ENCODE assay signal across 13 cellular contexts in the genomic region with DNA sequence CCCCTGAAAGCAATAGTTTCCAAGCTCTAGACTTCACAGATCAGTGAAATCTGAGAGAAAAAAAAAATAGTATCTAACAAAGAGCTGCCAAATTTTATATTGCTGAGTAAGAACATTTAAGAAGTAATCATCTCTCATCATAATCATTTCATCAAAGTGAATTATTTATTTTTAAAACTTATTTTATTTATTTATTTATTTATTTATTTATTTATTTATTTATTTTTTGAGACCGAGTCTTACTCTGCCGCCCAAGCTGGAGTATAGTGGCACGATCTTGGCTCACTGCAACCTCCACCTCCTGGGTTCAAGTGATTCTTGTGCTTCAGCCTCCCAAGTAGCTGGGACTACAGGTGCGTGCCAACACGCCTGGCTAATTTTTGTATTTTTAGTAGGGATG. TPM values are rescaled to one million over a fixed set of nuclear protein-coding genes. Genes with fewer than 3 reads are reported as not detected.
DNase-seq lines count a peak whose midpoint lies in the region; ATAC-seq, FAIRE-seq and TF ChIP-seq lines count a peak whose summit lies in the region.
"Not testable (repeated sequence)": the region's sequence is repeated elsewhere in the genome, so short reads cannot be mapped to it uniquely, and the experiment has no call there.
"Had no signal": no experiment of that assay in that cellular context is flagged by ENCODE, and none has a peak within 500 bp of the region (broad histone marks: within the 10 kb centered on the region; RNA-seq: fewer than 3 reads in every experiment).

No MANE protein-coding gene starts in this region.

- POLR2A ChIA-PET in HEK293 (lab: Yijun Ruan, JAX): not testable (repeated sequence)

- H3K36me3 ChIP-seq in HEK293 (ENCODE audit: control insufficient read depth in 2 of 2, insufficient read depth in 1 of 2, low read length in 2 of 2); RWPE2 (ENCODE audit: low read depth); right atrium auricular region; parathyroid adenoma (ENCODE audit: control insufficient read depth, insufficient read depth, low read length): not testable (repeated sequence)
- H3K36me3 ChIP-seq in skeletal muscle tissue (ENCODE audit: control insufficient read depth in 3 of 3, insufficient read depth in 3 of 3, low read length in 3 of 3): peaks cover 2 to 12% (median 4%) of the 10 kb centered on the region in 3 donors

- H2AFZ ChIP-seq in parathyroid adenoma: peak overlapping the region; percentile 66

- H3K36me3 Mint-ChIP-seq in chondrocyte (ENCODE audit: low read depth): not testable (repeated sequence)

- not testable (repeated sequence) for H3K27me3 ChIP-seq in RWPE2 (ENCODE audit: insufficient read depth, poor library complexity, severe bottlenecking); right atrium auricular region; parathyroid adenoma (ENCODE audit: control insufficient read depth, insufficient read depth, low read length); skeletal muscle tissue (ENCODE audit: control insufficient read depth in 3 of 3, insufficient read depth in 3 of 3, low read length in 3 of 3)

- not testable (repeated sequence) for H3K9me3 Mint-ChIP-seq in chondrocyte (ENCODE audit: low read depth)

- H3K4me2 ChIP-seq in parathyroid adenoma (ENCODE audit: low read length): not testable (repeated sequence)

- TF ChIP-seq CTCF in HEK293 (tag by site-specific recombination; IDR thresholded peaks at IDR 0.05); RWPE2 (IDR thresholded peaks at IDR 0.05; ENCODE audit: poor library complexity, severe bottlenecking); chondrocyte (IDR thresholded peaks at IDR 0.05); right atrium auricular region (IDR thresholded peaks at IDR 0.05); parathyroid adenoma (IDR thresholded peaks at IDR 0.05): not testable (repeated sequence)

- not testable (repeated sequence) for H3K4me1 ChIP-seq in HEK293 (ENCODE audit: control insufficient read depth, insufficient read depth, low read length)
- H3K4me1 ChIP-seq in RWPE2 (ENCODE audit: insufficient read depth, poor library complexity, severe bottlenecking): peaks cover 35% of the 10 kb centered on the region
- H3K4me1 ChIP-seq in right atrium auricular region: peaks cover 0 to 33% of the 10 kb centered on the region in 2 donors
- peaks cover 20% of the 10 kb centered on the region for H3K4me1 ChIP-seq in parathyroid adenoma
- H3K4me1 ChIP-seq in skeletal muscle tissue (ENCODE audit: control insufficient read depth in 3 of 3, insufficient read depth in 3 of 3, low read length in 3 of 3): peaks cover 38 to 66% (median 61%) of the 10 kb centered on the region in 3 donors

- not testable (repeated sequence) for H3K9ac ChIP-seq in parathyroid adenoma
- H3K9ac ChIP-seq in skeletal muscle tissue (ENCODE audit: low read depth in 1 of 3, low read length in 3 of 3): peak overlapping the region in 1 of 3 donors; percentile 38

- peak; percentile 24 for FAIRE-seq in frontal cortex (lab: Jason Lieb, UNC)

- not testable (repeated sequence) for H3K27me3 Mint-ChIP-seq in chondrocyte (ENCODE audit: low read depth)

- not testable (repeated sequence) for H3K27ac ChIP-seq in HEK293 (ENCODE audit: extremely low read depth, low read depth, low read length)
- H3K27ac ChIP-seq in RWPE2 (ENCODE audit: poor library complexity, severe bottlenecking): peak overlapping the region; percentile 99
- H3K27ac ChIP-seq in right atrium auricular region: peak overlapping the region; percentile 79 to 95
- peak overlapping the region; percentile 54 for H3K27ac ChIP-seq in parathyroid adenoma
- peak overlapping the region; percentile 94 for H3K27ac ChIP-seq in skeletal muscle tissue (ENCODE audit: low read depth, low read length)

- not testable (repeated sequence) for H3K9me3 ChIP-seq in HEK293 (ENCODE audit: control insufficient read depth, insufficient read depth, low read depth, low read length); RWPE2 (ENCODE audit: severe bottlenecking); right atrium auricular region; parathyroid adenoma (ENCODE audit: control insufficient read depth, low read length); skeletal muscle tissue (ENCODE audit: control insufficient read depth in 3 of 3, low read length in 3 of 3)

- H3K79me2 ChIP-seq in parathyroid adenoma: not testable (repeated sequence)

- CTCF ChIA-PET in HEK293 (lab: Yijun Ruan, JAX): interaction anchor here (0.6 to 2.7 kb wide), 5 partner anchors 16 to 216 kb away, joined by 3 to 12 read pairs (median 4); no protein-coding TSS in a partner anchor

- H3K4me3 ChIP-seq in HEK293 (ENCODE audit: low read depth, low read length); RWPE2 (ENCODE audit: severe bottlenecking); right atrium auricular region; parathyroid adenoma (ENCODE audit: low read depth, low read length); skeletal muscle tissue (ENCODE audit: low read length in 3 of 3): not testable (repeated sequence)

- H3K4me3 Mint-ChIP-seq in chondrocyte (ENCODE audit: unreplicated experiment): not testable (repeated sequence)

- not testable (repeated sequence) for DNase-seq in RWPE2 (ENCODE audit: low spot score); chondrocyte (ENCODE audit: low spot score); frontal cortex (ENCODE audit: low spot score in 2 of 2); right atrium auricular region (ENCODE audit: low spot score)

- H3K27ac Mint-ChIP-seq in chondrocyte (ENCODE audit: unreplicated experiment): peak overlapping the region; percentile 24

- not testable (repeated sequence) for ATAC-seq in RWPE2 (ENCODE audit: low read depth)

- H3K4me1 Mint-ChIP-seq in chondrocyte (ENCODE audit: low read depth): peaks cover 46% of the 10 kb centered on the region

TF ChIP-seq in HEK293, 187 proteins besides CTCF, POLR2A, EP300 and RAD21 (continues in another document):
- TF ChIP-seq ZXDB (tag by site-specific recombination; IDR thresholded peaks at IDR 0.05) (peak; percentile 81; the same call in 1 of the 2 replicates), ZNF623 (tag by site-specific recombination; IDR thresholded peaks at IDR 0.05) (peak; percentile 86), ZBTB11 (tag by site-specific recombination; conservative IDR thresholded peaks at IDR 0.05; ENCODE audit: low read depth) (peak; percentile 83), ZNF558 (tag by site-specific recombination; IDR thresholded peaks at IDR 0.05) (peak; percentile 79; the same call in 1 of the 2 replicates), ZNF19 (tag by site-specific recombination; IDR thresholded peaks at IDR 0.05; ENCODE audit: low read depth) (0 out of 2 replicates have a peak, but pooled peaks have one; percentile 38), ZNF354C (tag by site-specific recombination; IDR thresholded peaks at IDR 0.05; ENCODE audit: borderline replicate concordance, low read depth) (0 out of 2 replicates have a peak, but pooled peaks have one; percentile 32), ZNF394 (tag by site-specific recombination; IDR thresholded peaks at IDR 0.05; ENCODE audit: borderline replicate concordance) (peak; percentile 97), ZNF24 (tag by site-specific recombination; IDR thresholded peaks at IDR 0.05) (peak; percentile 36; the same call in 1 of the 2 replicates), ZNF366 (tag by site-specific recombination; conservative IDR thresholded peaks at IDR 0.05) (0 out of 2 replicates have a peak, but pooled peaks have one; percentile 36), ZBTB1 (tag by site-specific recombination; IDR thresholded peaks at IDR 0.05) (0 out of 2 replicates have a peak, but pooled peaks have one; percentile 53)

RNA-seq across cellular contexts. Expression of gene ANKRD2, which starts 3.9 kb away (rescaled TPM):
- 0.46 to 0.60 TPM (median 0.54 TPM) in 3 replicates for total RNA-seq in chondrocyte
- total RNA-seq in frontal cortex: not detected
- 100 to 1,000 TPM in 1 of 2 donors, 10 to 100 TPM in 1; 25.7 to 204 TPM for total RNA-seq in right atrium auricular region
- 8.9 TPM for total RNA-seq in skeletal muscle tissue
- total RNA-seq: A673; CD4-positive, alpha-beta memory T cell; Daoy; GM23338; HT1080 had no signal

RNA-seq across cellular contexts. Expression of gene HOGA1, which starts 7.7 kb away (rescaled TPM):
- total RNA-seq in chondrocyte (0.12 TPM in 1 of 3 replicates, not detected in the others), frontal cortex (0.41 TPM), right atrium auricular region (10 to 100 TPM; 17.6 to 25.6 TPM), skeletal muscle tissue (1.6 TPM)
- total RNA-seq: A673; CD4-positive, alpha-beta memory T cell; Daoy; GM23338 had no signal

RNA-seq across cellular contexts. Expression of gene C10orf62, which starts 13.0 kb away (rescaled TPM):
- not detected in 3 replicates for total RNA-seq in chondrocyte
- not detected for total RNA-seq in frontal cortex
- under 1 TPM; 0.35 to 0.67 TPM for total RNA-seq in right atrium auricular region
- total RNA-seq in skeletal muscle tissue: under 0.01 TPM
- total RNA-seq: A673; CD4-positive, alpha-beta memory T cell; Daoy; GM23338; HFFc6; HT1080 had no signal

RNA-seq across cellular contexts. Expression of gene MORN4, which starts 56.8 kb away (rescaled TPM):
- total RNA-seq in chondrocyte (11.3 to 13.7 TPM (median 11.8 TPM) in 3 replicates), frontal cortex (35.5 TPM), right atrium auricular region (10 to 100 TPM; 15.6 to 27.0 TPM), skeletal muscle tissue (1.0 TPM)
